Comparison of ENCODE assay signal across 30 cellular contexts in genomic region chr3:150218236-150218635, GRCh38.
"Had no signal": no experiment of that assay in that cellular context is flagged by ENCODE, and none has a peak within 500 bp of the region (broad histone marks: within the 10 kb centered on the region; RNA-seq: fewer than 3 reads in every experiment).

No MANE protein-coding gene starts in this region.

- FAIRE-seq: frontal cortex had no signal

- H3K4me3 ChIP-seq: adrenal gland, body of pancreas, breast epithelium, cardiac muscle cell, coronary artery, dorsolateral prefrontal cortex had no signal

- DNase-seq: activated CD4-positive, alpha-beta memory T cell treated with anti-CD3 and anti-CD28 coated beads for 36 hours; activated CD4-positive, alpha-beta T cell treated with anti-CD3 and anti-CD28 coated beads for 36 hours; activated CD4-positive, alpha-beta T cell treated with anti-CD3 and anti-CD28 coated beads, Interleukin-2, amount 10 ng/mL, durations not matched to agents 24 days and 14 days; activated CD4-positive, CD25-positive, alpha-beta regulatory T cell; activated CD4-positive, CD25-positive, alpha-beta regulatory T cell treated with anti-CD3 and anti-CD28 coated beads, Interleukin-2, amount 50 U/mL, for 72 hours; activated CD8-positive, alpha-beta memory T cell treated with anti-CD3 and anti-CD28 coated beads, Interleukin-2, amount 10 ng/mL, durations not matched to agents 7 days and 5 days; activated CD8-positive, alpha-beta memory T cell treated with anti-CD3 and anti-CD28 coated beads, Interleukin-2, amount 50 U/mL, for 4 hours; activated CD8-positive, alpha-beta T cell treated with anti-CD3 and anti-CD28 coated beads, Interleukin-2, amount 10 ng/mL, durations not matched to agents 7 days and 5 days; activated effector memory CD4-positive, alpha-beta T cell treated with anti-CD3 and anti-CD28 coated beads, Interleukin-2, amount 50 U/mL, for 16 hours; activated naive CD4-positive, alpha-beta T cell treated with anti-CD3 and anti-CD28 coated beads for 36 hours; activated naive CD8-positive, alpha-beta T cell treated with anti-CD3 and anti-CD28 coated beads for 36 hours; activated naive CD8-positive, alpha-beta T cell treated with anti-CD3 and anti-CD28 coated beads, Interleukin-2, amount 50 U/mL, for 24 hours; activated T-cell treated with anti-CD3 and anti-CD28 coated beads, Interleukin-2, amount 50 U/mL, for 1 hour; activated T-cell treated with anti-CD3 and anti-CD28 coated beads, Interleukin-2, amount 50 U/mL, for 48 hours; adrenal gland; amygdala; aorta; body of pancreas; central memory CD4-positive, alpha-beta T cell; cerebellar nuclear complex; dorsolateral prefrontal cortex; effector memory CD4-positive, alpha-beta T cell; endodermal cell; foreskin fibroblast; head of caudate nucleus; T-helper 2 cell had no signal

- H3K36me3 ChIP-seq: adrenal gland, breast epithelium, cardiac muscle cell had no signal

- H3K4me1 ChIP-seq: breast epithelium had no signal

- H3K9me3 ChIP-seq: adrenal gland, body of pancreas, breast epithelium had no signal

- H3K27me3 ChIP-seq: adrenal gland, body of pancreas, breast epithelium, cardiac muscle cell, dorsolateral prefrontal cortex had no signal

- H3K27ac ChIP-seq: adrenal gland, body of pancreas, breast epithelium, cardiac muscle cell, coronary artery, dorsolateral prefrontal cortex had no signal
